ENCODE assay signal across 8 cellular contexts in genomic region chr5:79237735-79238560, GRCh38. TPM values are rescaled to one million over a fixed set of nuclear protein-coding genes. Genes with fewer than 3 reads are reported as not detected.
DNase-seq lines count a peak whose midpoint lies in the region; ATAC-seq, FAIRE-seq and TF ChIP-seq lines count a peak whose summit lies in the region.

No MANE protein-coding gene starts in this region.

- no peak for TF ChIP-seq POLR2A in lower leg skin (IDR thresholded peaks at IDR 0.05)
- no peak for TF ChIP-seq POLR2A in upper lobe of left lung (IDR thresholded peaks at IDR 0.05)

- no peaks in the 10 kb centered on the region for H3K27me3 ChIP-seq in CD4-positive, alpha-beta T cell (ENCODE audit: control insufficient read depth, insufficient read depth, low read length)
- H3K27me3 ChIP-seq in astrocyte (ENCODE audit: insufficient read depth, low read length) (no peaks in the 10 kb centered on the region), upper lobe of left lung (no peaks in the 10 kb centered on the region)

- no peaks in the 10 kb centered on the region for H3K9me3 Mint-ChIP-seq in CD4-positive, alpha-beta T cell
- no peaks in the 10 kb centered on the region for H3K9me3 Mint-ChIP-seq in astrocyte (ENCODE audit: unreplicated experiment)

- H4K20me1 ChIP-seq in astrocyte (ENCODE audit: insufficient read depth, low read length): peaks cover 40% of the 10 kb centered on the region

- POLR2A ChIA-PET in CD4-positive, alpha-beta T cell (lab: Charles Lee): interaction anchor here (0.6 to 2.4 kb wide), 9 partner anchors 14 to 943 kb away, joined by 3 to 22 read pairs (median 4); partner anchors contain the start of genes AP3B1, ARSB, HOMER1 and TENT2

- DNase-seq in CD4-positive, alpha-beta T cell: no peak
- DNase-seq in astrocyte (ENCODE audit: low read depth) (no peak), lower leg skin (ENCODE audit: low spot score in 2 of 2) (no peak), upper lobe of left lung (no peak), germinal center (ENCODE audit: low spot score) (no peak), globus pallidus (ENCODE audit: low spot score) (no peak), foreskin melanocyte (no peak)

- peaks cover 52% of the 10 kb centered on the region for H3K4me1 Mint-ChIP-seq in CD4-positive, alpha-beta T cell (ENCODE audit: low read depth)
- H3K4me1 Mint-ChIP-seq in astrocyte (ENCODE audit: low read depth, unreplicated experiment): peaks cover 5% of the 10 kb centered on the region

- H3K4me3 Mint-ChIP-seq in CD4-positive, alpha-beta T cell: peak overlapping the region; percentile 95
- H3K4me3 Mint-ChIP-seq in astrocyte (ENCODE audit: unreplicated experiment): peak overlapping the region; percentile 91

- no peaks in the 10 kb centered on the region for H3K9me3 ChIP-seq in CD4-positive, alpha-beta T cell (ENCODE audit: control insufficient read depth, low read length)
- H3K9me3 ChIP-seq in astrocyte (ENCODE audit: insufficient read depth, low read depth, low read length) (no peaks in the 10 kb centered on the region), upper lobe of left lung (no peaks in the 10 kb centered on the region)

- peak overlapping the region; percentile 89 for H3K27ac ChIP-seq in CD4-positive, alpha-beta T cell (ENCODE audit: low read depth, low read length)
- no peak overlapping the region for H3K27ac ChIP-seq in astrocyte (ENCODE audit: low read depth, low read length)
- peak overlapping the region in 3 of 4 donors; percentile 90 to 96 (median 91) for H3K27ac ChIP-seq in upper lobe of left lung

- WGBS in lower leg skin, 2 donors: 16 to 21% methylated on average over 14 of the region's 14 CpGs
- 22 to 23% methylated on average over 14 of the region's 14 CpGs for WGBS in upper lobe of left lung, 2 donors

- peaks cover 31% of the 10 kb centered on the region for H3K36me3 Mint-ChIP-seq in CD4-positive, alpha-beta T cell (ENCODE audit: low read depth)
- H3K36me3 Mint-ChIP-seq in astrocyte (ENCODE audit: low read depth, unreplicated experiment): no peaks in the 10 kb centered on the region

- no peak for FAIRE-seq in astrocyte (lab: Jason Lieb, UNC)

- CTCF ChIA-PET in CD4-positive, alpha-beta T cell (lab: Charles Lee): interaction anchor here (0.6 to 1.3 kb wide), 2 partner anchors 12 to 213 kb away, joined by 3 read pairs; no protein-coding TSS in a partner anchor

- H3K4me2 ChIP-seq in astrocyte (ENCODE audit: low read length): peak overlapping the region; percentile 92

- H3K27ac Mint-ChIP-seq in CD4-positive, alpha-beta T cell: peak overlapping the region; percentile 96
- H3K27ac Mint-ChIP-seq in astrocyte (ENCODE audit: unreplicated experiment): peak overlapping the region; percentile 80

- H3K79me2 ChIP-seq in astrocyte (ENCODE audit: insufficient read depth, low read length): peaks cover 29% of the 10 kb centered on the region

- peak overlapping the region; percentile 83 for H3K4me3 ChIP-seq in astrocyte (ENCODE audit: insufficient read depth, low read depth, low read length)
- peak overlapping the region; percentile 80 for H3K4me3 ChIP-seq in lower leg skin (ENCODE audit: low read depth, poor library complexity, severe bottlenecking)
- H3K4me3 ChIP-seq in upper lobe of left lung: peak overlapping the region; percentile 72 to 97 (median 94)

- TF ChIP-seq CTCF in CD4-positive, alpha-beta T cell (IDR thresholded peaks at IDR 0.05): no peak
- TF ChIP-seq CTCF in astrocyte (IDR thresholded peaks at IDR 0.05; ENCODE audit: insufficient read depth, low read depth, low read length): no peak
- TF ChIP-seq CTCF in lower leg skin (IDR thresholded peaks at IDR 0.05): no peak
- TF ChIP-seq CTCF in upper lobe of left lung (IDR thresholded peaks at IDR 0.05): no peak

- ATAC-seq in CD4-positive, alpha-beta T cell (ENCODE audit: poor library complexity): no peak
- ATAC-seq in HG03159 (IDR thresholded peaks at IDR 0.05; ENCODE audit: unreplicated experiment) (peak; percentile 5), upper lobe of left lung (ENCODE audit: low FRiP score in 2 of 2) (no peak)

- peaks cover 15% of the 10 kb centered on the region for H3K4me1 ChIP-seq in astrocyte (ENCODE audit: insufficient read depth, low read length)
- peaks cover 19 to 39% (median 32%) of the 10 kb centered on the region in 4 donors for H3K4me1 ChIP-seq in upper lobe of left lung

- H2AFZ ChIP-seq in astrocyte (ENCODE audit: low read depth, low read length): peak overlapping the region; percentile 95

- no peak for TF ChIP-seq EP300 in upper lobe of left lung (IDR thresholded peaks at IDR 0.05)

- no peaks in the 10 kb centered on the region for H3K27me3 Mint-ChIP-seq in CD4-positive, alpha-beta T cell
- no peaks in the 10 kb centered on the region for H3K27me3 Mint-ChIP-seq in astrocyte (ENCODE audit: low read depth, unreplicated experiment)

- peak overlapping the region; percentile 82 for H3K9ac ChIP-seq in astrocyte (ENCODE audit: low read length)

- H3K36me3 ChIP-seq in astrocyte (ENCODE audit: insufficient read depth, low read length): no peaks in the 10 kb centered on the region
- H3K36me3 ChIP-seq in upper lobe of left lung: no peaks in the 10 kb centered on the region

- intact Hi-C loops in CD4-positive, alpha-beta T cell (cut with DNase I, micrococcal nuclease): loop anchor here (2.0 to 10.0 kb wide), 14 partner anchors 15 to 1746 kb away; partner anchors contain the start of genes ARSB (in 1 of the 2), DHFR (in 1 of the 2), FAM151B (in 1 of the 2) and HOMER1 (in 1 of the 2)
- intact Hi-C loops in lower leg skin (cut with DNase I; ENCODE audit: low total_unique reads): no loop called here

RNA-seq across cellular contexts. Expression of gene JMY, which starts 2.0 kb away (rescaled TPM):
- total RNA-seq in CD4-positive, alpha-beta T cell: 10 to 100 TPM; 73.3 to 73.5 TPM
- 7.0 and 9.0 TPM in 2 replicates for total RNA-seq in astrocyte
- total RNA-seq in lower leg skin: 10 to 100 TPM; 25.6 to 38.8 (median 30.5) TPM
- total RNA-seq in upper lobe of left lung: 10 to 100 TPM in 4 of 6 donors, 1 to 10 TPM in 2; 7.9 to 28.8 (median 11.9) TPM
